2 cellular contexts compared by ENCODE assay signal in genomic region chr9:136208675-136209074, GRCh38.
TF ChIP-seq lines count a peak whose summit lies in the region.

No MANE protein-coding gene starts in this region.

TF ChIP-seq in HEK293, 187 proteins besides CTCF, POLR2A, EP300 and RAD21 (continues in another document):
- TF ChIP-seq ZNF416 (tag by site-specific recombination; IDR thresholded peaks at IDR 0.05), result no peak
- peak; percentile 89 for TF ChIP-seq ZFP69B (tag by site-specific recombination; IDR thresholded peaks at IDR 0.05)
- TF ChIP-seq TSHZ1 (tag by site-specific recombination; IDR thresholded peaks at IDR 0.05; ENCODE audit: borderline replicate concordance), result no peak
- no peak for TF ChIP-seq SP2 (tag by site-specific recombination; IDR thresholded peaks at IDR 0.05)
- no peak for TF ChIP-seq SP7 (tag by site-specific recombination; IDR thresholded peaks at IDR 0.05)
- no peak for TF ChIP-seq OVOL3 (tag by site-specific recombination; IDR thresholded peaks at IDR 0.05)
- no peak for TF ChIP-seq KLF7 (tag by site-specific recombination; IDR thresholded peaks at IDR 0.05; ENCODE audit: borderline replicate concordance)
- no peak for TF ChIP-seq ZNF324 (tag by site-specific recombination; IDR thresholded peaks at IDR 0.05)
- TF ChIP-seq ATF2 (tag by site-specific recombination; IDR thresholded peaks at IDR 0.05; ENCODE audit: low read depth), result no peak
- no peak for TF ChIP-seq ZSCAN4 (tag by site-specific recombination; IDR thresholded peaks at IDR 0.05)
- TF ChIP-seq ZBTB20 (tag by site-specific recombination; IDR thresholded peaks at IDR 0.05), result no peak
- no peak for TF ChIP-seq IKZF3 (tag by site-specific recombination; IDR thresholded peaks at IDR 0.05)
- 0 out of 2 replicates have a peak, but pooled peaks have one; percentile 19 for TF ChIP-seq KLF9 (tag by site-specific recombination; IDR thresholded peaks at IDR 0.05; ENCODE audit: low read depth)
- TF ChIP-seq KLF17 (tag by site-specific recombination; IDR thresholded peaks at IDR 0.05), result no peak
- no peak for TF ChIP-seq ZNF214 (tag by site-specific recombination; IDR thresholded peaks at IDR 0.05; ENCODE audit: borderline replicate concordance)
- no peak for TF ChIP-seq ZNF26 (tag by site-specific recombination; IDR thresholded peaks at IDR 0.05)
- peak; percentile 85 for TF ChIP-seq ZNF692 (tag by site-specific recombination; IDR thresholded peaks at IDR 0.05)
- no peak for TF ChIP-seq ZNF169 (tag by site-specific recombination; IDR thresholded peaks at IDR 0.05)
- no peak for TF ChIP-seq KLF16 (tag by site-specific recombination; IDR thresholded peaks at IDR 0.05)
- no peak for TF ChIP-seq KLF10 (tag by site-specific recombination; IDR thresholded peaks at IDR 0.05)

TF ChIP-seq in K562, 482 proteins besides CTCF, POLR2A, EP300 and RAD21:
- TF ChIP-seq PPARD (CRISPR knock-in tag; IDR thresholded peaks at IDR 0.05) (no peak), ZNF584 (CRISPR knock-in tag; IDR thresholded peaks at IDR 0.05; ENCODE audit: low read depth) (0 out of 2 replicates have a peak, but pooled peaks have one; percentile 26), SMAD4 (CRISPR knock-in tag; conservative IDR thresholded peaks at IDR 0.05) (peak; percentile 52; the same call in 1 of the 2 replicates), YY1 (IDR thresholded peaks at IDR 0.05; ENCODE audit: borderline replicate concordance in 1 of 3, control insufficient read depth in 1 of 3, extremely low read depth in 1 of 3, insufficient read depth in 3 of 3, insufficient read length in 1 of 3, insufficient replicate concordance in 2 of 3, low read depth in 1 of 3, low read length in 2 of 3) (no peak)
